ENCODE assay signal across 7 cellular contexts in the genomic region with DNA sequence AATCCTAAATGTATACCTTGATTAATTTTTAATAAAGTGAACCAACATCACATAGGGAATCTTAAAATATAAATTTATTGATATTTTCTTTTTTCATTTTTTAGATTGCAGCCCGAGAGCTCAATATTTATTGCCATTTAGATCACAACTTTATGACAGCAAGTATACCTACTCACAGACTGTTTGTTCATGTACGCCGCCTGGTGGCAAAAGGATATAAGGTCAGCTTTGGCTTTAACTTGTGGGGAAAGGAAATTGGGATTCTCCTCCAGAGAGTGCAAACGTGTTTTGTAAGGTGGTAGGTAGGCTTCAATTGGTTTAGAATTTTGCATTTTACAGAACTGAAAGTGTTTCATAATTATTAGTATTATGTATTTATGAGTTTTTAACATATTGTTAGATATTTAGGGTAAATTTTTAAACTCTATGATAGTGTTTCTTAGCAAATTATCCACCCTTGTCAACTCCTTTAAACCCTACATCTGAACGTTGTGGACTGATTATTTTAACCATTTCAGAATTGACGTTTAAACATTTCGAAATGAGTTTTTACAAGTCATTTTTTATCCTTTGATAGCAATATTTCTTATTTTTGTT. TPM values are rescaled to one million over a fixed set of nuclear protein-coding genes. Genes with fewer than 3 reads are reported as not detected.
DNase-seq lines count a peak whose midpoint lies in the region; ATAC-seq and TF ChIP-seq lines count a peak whose summit lies in the region.

No MANE protein-coding gene starts in this region.

- H3K9me3 ChIP-seq in upper lobe of left lung, result no peaks in the 10 kb centered on the region

- H3K27ac ChIP-seq in upper lobe of left lung, result no peak overlapping the region

- TF ChIP-seq POLR2A in upper lobe of left lung (IDR thresholded peaks at IDR 0.05), result no peak

- H3K4me1 ChIP-seq in upper lobe of left lung, result peaks cover 0 to 7% (median 2%) of the 10 kb centered on the region in 4 donors

- H3K27me3 ChIP-seq in upper lobe of left lung, result no peaks in the 10 kb centered on the region

- peak; percentile 63 to 81 for ATAC-seq in upper lobe of left lung (ENCODE audit: low FRiP score in 2 of 2)

- peak; percentile 67 for DNase-seq in Jurkat, Clone E6-1 (ENCODE audit: low read depth, low spot score)
- peak; percentile 83 for DNase-seq in RPMI8226
- peak; percentile 23 to 26 for DNase-seq in activated T-helper 1 cell treated with anti-CD3 and anti-CD28 coated beads, Interleukin-2, amount 50 U/mL, for 16 hours (ENCODE audit: low read depth in 1 of 2, low spot score in 1 of 2)
- peak; percentile 83 for DNase-seq in fibroblast of pulmonary artery (ENCODE audit: low read depth)
- peak in 37 of 56 donors; percentile 4 to 81 (median 32) for DNase-seq in nucleus accumbens (lab: John Stamatoyannopoulos, UW)
- peak in 1 of 2 donors; percentile 78 for DNase-seq in upper lobe of left lung

- TF ChIP-seq CTCF in GM12873 (IDR thresholded peaks at IDR 0.05; ENCODE audit: insufficient read depth, low read depth, low read length, missing control alignments) (peak; percentile 81), fibroblast of pulmonary artery (IDR thresholded peaks at IDR 0.05; ENCODE audit: low read length, missing control alignments) (peak; percentile 90), upper lobe of left lung (IDR thresholded peaks at IDR 0.05) (peak; percentile 57 to 81 (median 74))

- H3K4me3 ChIP-seq in Jurkat, Clone E6-1 (ENCODE audit: low read length), result no peak overlapping the region
- H3K4me3 ChIP-seq in fibroblast of pulmonary artery (replicated peaks; ENCODE audit: low read depth, low read length), result no peak overlapping the region
- no peak overlapping the region for H3K4me3 ChIP-seq in upper lobe of left lung

- TF ChIP-seq EP300 in upper lobe of left lung (IDR thresholded peaks at IDR 0.05), result no peak

- H3K36me3 ChIP-seq in upper lobe of left lung, result peaks cover 6 to 78% (median 23%) of the 10 kb centered on the region in 4 donors

- WGBS in upper lobe of left lung, 2 donors, result 17 to 27% methylated on average over 7 of the region's 7 CpGs

RNA-seq across cellular contexts. Expression of a gene that starts 17.5 kb away (rescaled TPM):
- polyA plus RNA-seq in Jurkat, Clone E6-1 (2012; ENCODE audit: insufficient read depth, insufficient read length), result 98.2 TPM
- total RNA-seq in upper lobe of left lung, result 10 to 100 TPM in 3 of 6 donors, 1 to 10 TPM in 3; 7.3 to 14.1 (median 9.8) TPM

RNA-seq across cellular contexts. Expression of a gene that starts 17.8 kb away (rescaled TPM):
- polyA plus RNA-seq in Jurkat, Clone E6-1 (2012; ENCODE audit: insufficient read depth, insufficient read length), result 13.1 TPM
- 10 to 100 TPM in 5 of 6 donors, 1 to 10 TPM in 1; 9.0 to 17.3 (median 12.5) TPM for total RNA-seq in upper lobe of left lung
